ENCODE assay signal across 18 cellular contexts in genomic region chr5:149411738-149412519, GRCh38. TPM values are rescaled to one million over a fixed set of nuclear protein-coding genes. Genes with fewer than 3 reads are reported as not detected.
DNase-seq lines count a peak whose midpoint lies in the region; ATAC-seq and TF ChIP-seq lines count a peak whose summit lies in the region.
"Had no signal": no experiment of that assay in that cellular context is flagged by ENCODE, and none has a peak within 500 bp of the region (broad histone marks: within the 10 kb centered on the region; RNA-seq: fewer than 3 reads in every experiment).

No MANE protein-coding gene starts in this region.

- ATAC-seq in heart right ventricle (no peak), psoas muscle (no peak), HG02938 (IDR thresholded peaks at IDR 0.05; ENCODE audit: unreplicated experiment) (no peak)
- ATAC-seq: activated naive CD4-positive, alpha-beta T cell treated with anti-CD3 and anti-CD28 coated beads, Interleukin-2, amount 50 U/mL, for 72 hours had no signal

- H3K4me1 ChIP-seq in heart right ventricle (peaks cover 14 to 57% (median 31%) of the 10 kb centered on the region in 9 donors), psoas muscle (no peaks in the 10 kb centered on the region), uterus (peaks cover 0 to 5% of the 10 kb centered on the region in 2 donors)
- H3K4me1 ChIP-seq: parathyroid adenoma had no signal

- intact Hi-C loops in heart right ventricle (cut with DNase I), result no loop called here
- intact Hi-C loops in cardiac septum (cut with DNase I), result no loop called here
- intact Hi-C loops in psoas muscle (cut with DNase I), result no loop called here
- intact Hi-C loops in uterus (cut with DNase I; ENCODE audit: low total_unique reads), result no loop called here

- H3K4me3 ChIP-seq in heart right ventricle (peak overlapping the region in 9 of 10 donors; percentile 39 to 64 (median 54)), foreskin fibroblast (ENCODE audit: low read depth in 1 of 2, low read length in 2 of 2) (peak overlapping the region; percentile 7 to 24), psoas muscle (peak overlapping the region; percentile 59), uterus (peak overlapping the region; percentile 68 to 88)
- H3K4me3 ChIP-seq: SJSA1 had no signal

- H3K27ac ChIP-seq in heart right ventricle (peak overlapping the region in 9 of 10 donors; percentile 30 to 99 (median 91)), psoas muscle (peak overlapping the region; percentile 27), uterus (peak overlapping the region; percentile 99), substantia nigra (ENCODE audit: low read depth, low read length, poor library complexity, severe bottlenecking) (no peak overlapping the region)
- H3K27ac ChIP-seq: parathyroid adenoma, SJSA1 had no signal

- no peak for DNase-seq in heart right ventricle
- DNase-seq in cardiac septum (ENCODE audit: low spot score), result no peak
- no peak for DNase-seq in foreskin fibroblast
- no peak for DNase-seq in psoas muscle
- DNase-seq in uterus, result peak in 1 of 2 donors; percentile 19
- no peak for DNase-seq in RKO (ENCODE audit: low spot score)
- no peak for DNase-seq in substantia nigra (lab: John Stamatoyannopoulos, UW)
- DNase-seq: activated T-cell treated with anti-CD3 and anti-CD28 coated beads, Interleukin-2, amount 50 U/mL, for 24 hours; CD8-positive, alpha-beta memory T cell; H7; NCI-H187 treated with DMSO at 0.1 percent for 48 hours; NCI-H524; stimulated activated CD4-positive, alpha-beta T cell treated with anti-CD3 and anti-CD28 coated beads, Interleukin-15, amount 100 ng/mL, for 24 hours had no signal

- 78 to 86% methylated on average over 9 of the region's 9 CpGs for WGBS in heart right ventricle, 2 donors
- WGBS in psoas muscle, 3 donors, result 84 to 87% (median 87%) methylated on average over 9 of the region's 9 CpGs

- no peak for TF ChIP-seq POLR2A in uterus (IDR thresholded peaks at IDR 0.05)

- TF ChIP-seq CTCF in heart right ventricle (IDR thresholded peaks at IDR 0.05), result no peak
- no peak for TF ChIP-seq CTCF in foreskin fibroblast (IDR thresholded peaks at IDR 0.05; ENCODE audit: low read depth, low read length)
- no peak for TF ChIP-seq CTCF in psoas muscle (IDR thresholded peaks at IDR 0.05)
- no peak for TF ChIP-seq CTCF in uterus (IDR thresholded peaks at IDR 0.05)

- H3K27me3 ChIP-seq in heart right ventricle, result no peaks in the 10 kb centered on the region
- no peaks in the 10 kb centered on the region for H3K27me3 ChIP-seq in psoas muscle (ENCODE audit: insufficient read depth in 3 of 3, low read length in 2 of 3)
- H3K27me3 ChIP-seq in uterus, result no peaks in the 10 kb centered on the region
- H3K27me3 ChIP-seq: SJSA1 had no signal

- H3K9me3 ChIP-seq in heart right ventricle (no peaks in the 10 kb centered on the region), psoas muscle (no peaks in the 10 kb centered on the region), uterus (no peaks in the 10 kb centered on the region)
- H3K9me3 ChIP-seq: SJSA1 had no signal

- peaks cover 0 to 28% (median 0%) of the 10 kb centered on the region in 9 donors for H3K36me3 ChIP-seq in heart right ventricle
- H3K36me3 ChIP-seq in psoas muscle (ENCODE audit: insufficient read depth in 1 of 2, low read depth in 1 of 2), result no peaks in the 10 kb centered on the region
- no peaks in the 10 kb centered on the region for H3K36me3 ChIP-seq in uterus

RNA-seq across cellular contexts. Expression of gene IL17B, which starts 32.8 kb away (rescaled TPM):
- total RNA-seq in heart right ventricle, result under 1 TPM in 2 of 10 donors, not detected in 8; 0.44 to 0.83 TPM
- under 1 TPM in 1 of 2 donors, not detected in 1; 0.57 TPM for polyA plus RNA-seq in heart right ventricle
- total RNA-seq in cardiac septum, result not detected
- under 1 TPM in 1 of 4 donors, not detected in 3; 0.58 TPM for total RNA-seq in psoas muscle
- polyA plus RNA-seq in psoas muscle, result under 1 TPM in 2 of 3 donors, not detected in 1; 0.08 to 0.42 TPM
- total RNA-seq in uterus, result 1 to 10 TPM in 2 of 4 donors, not detected in 2; 1.6 to 2.3 TPM
- total RNA-seq: A172; activated naive CD4-positive, alpha-beta T cell treated with anti-CD3 and anti-CD28 coated beads, Interleukin-2, amount 50 U/mL, for 72 hours; CD8-positive, alpha-beta memory T cell; H7 had no signal
- polyA plus RNA-seq: CD8-positive, alpha-beta memory T cell had no signal

RNA-seq across cellular contexts. Expression of gene PCYOX1L, which starts 54.1 kb away (rescaled TPM):
- total RNA-seq in heart right ventricle, result 1 to 10 TPM; 2.6 to 5.5 (median 4.0) TPM
- polyA plus RNA-seq in heart right ventricle, result 1 to 10 TPM; 4.5 to 6.2 TPM
- 4.3 TPM for total RNA-seq in cardiac septum
- total RNA-seq in psoas muscle, result 1 to 10 TPM in 1 of 4 donors, under 1 TPM in 3; 0.65 to 2.7 (median 0.84) TPM
- polyA plus RNA-seq in psoas muscle, result 1 to 10 TPM in 1 of 3 donors, under 1 TPM in 2; 0.28 to 1.1 (median 0.70) TPM
- total RNA-seq in uterus, result 1 to 10 TPM in 3 of 4 donors, under 1 TPM in 1; 0.59 to 8.6 (median 5.9) TPM

Comparison
In these comparisons a context has a peak if more than half of its experiments do, and no peak if none do; other contexts are left out.
1. H3K4me3 ChIP-seq: peak in every context shown above with its lines; median percentile 78 in uterus; 59 in psoas muscle; 54 in heart right ventricle; 16 in foreskin fibroblast.